ENCODE assay signal across 17 cellular contexts in genomic region chr19:33511346-33511745, GRCh38.
"Had no signal": no experiment of that assay in that cellular context is flagged by ENCODE, and none has a peak within 500 bp of the region (broad histone marks: within the 10 kb centered on the region; RNA-seq: fewer than 3 reads in every experiment).

No MANE protein-coding gene starts in this region.

- H3K4me2 ChIP-seq: KMS-11 had no signal

- H3K4me1 ChIP-seq: ascending aorta, body of pancreas had no signal

- H3K9ac ChIP-seq: KMS-11 had no signal

- H3K27me3 ChIP-seq: ascending aorta, body of pancreas had no signal

- H3K4me3 ChIP-seq: ascending aorta, body of pancreas had no signal

- H3K9me3 ChIP-seq: ascending aorta, body of pancreas had no signal

- ATAC-seq: activated naive CD4-positive, alpha-beta T cell treated with anti-CD3 and anti-CD28 coated beads, Interleukin-2, amount 50 U/mL, for 72 hours; activated naive CD8-positive, alpha-beta T cell treated with anti-CD3 and anti-CD28 coated beads, Interleukin-2, amount 50 U/mL, for 24 hours; activated T-cell treated with anti-CD3 and anti-CD28 coated beads, Interleukin-2, amount 50 U/mL, for 4 hours; body of pancreas; PC-3 had no signal

- H3K27ac ChIP-seq: ascending aorta, body of pancreas, KMS-11 had no signal

- DNase-seq: activated CD4-positive, alpha-beta memory T cell treated with anti-CD3 and anti-CD28 coated beads for 36 hours; activated CD4-positive, alpha-beta T cell treated with anti-CD3 and anti-CD28 coated beads, Interleukin-2, amount 10 ng/mL, durations not matched to agents 24 days and 14 days; activated CD4-positive, CD25-positive, alpha-beta regulatory T cell treated with anti-CD3 and anti-CD28 coated beads, Interleukin-2, amount 50 U/mL, for 72 hours; activated CD8-positive, alpha-beta memory T cell treated with anti-CD3 and anti-CD28 coated beads for 24 hours; activated effector memory CD4-positive, alpha-beta T cell treated with anti-CD3 and anti-CD28 coated beads, Interleukin-2, amount 50 U/mL, for 16 hours; activated naive CD4-positive, alpha-beta T cell treated with Interleukin-2 at 50 U/mL for 16 hours; activated naive CD8-positive, alpha-beta T cell treated with anti-CD3 and anti-CD28 coated beads, Interleukin-2, amount 50 U/mL, for 24 hours; activated T-cell treated with anti-CD3 and anti-CD28 coated beads, Interleukin-2, amount 50 U/mL, for 4 hours; amniotic stem cell; body of pancreas; NCI-H2107; NCI-H2171 treated with DMSO at 0.1 percent for 48 hours; NCI-H226; PC-3 had no signal
